ENCODE assay signal across 3 cellular contexts in genomic region chr12:43118881-43119280, GRCh38.
"Had no signal": no experiment of that assay in that cellular context is flagged by ENCODE, and none has a peak within 500 bp of the region (broad histone marks: within the 10 kb centered on the region; RNA-seq: fewer than 3 reads in every experiment).

No MANE protein-coding gene starts in this region.

- H3K4me3 ChIP-seq: GM12878 had no signal

- DNase-seq: GDM1, GF-D8 had no signal
